ENCODE assay signal across 16 cellular contexts in genomic region chr13:43257765-43258164, GRCh38.
A peak's percentile ranks its signal among the peaks of the same experiment; 100 is the strongest.
DNase-seq lines count a peak whose midpoint lies in the region; ATAC-seq, FAIRE-seq and TF ChIP-seq lines count a peak whose summit lies in the region.
"Had no signal": no experiment of that assay in that cellular context is flagged by ENCODE, and none has a peak within 500 bp of the region (broad histone marks: within the 10 kb centered on the region; RNA-seq: fewer than 3 reads in every experiment).

No MANE protein-coding gene starts in this region.

- no peak for TF ChIP-seq CTCF in PC-9 (conservative IDR thresholded peaks at IDR 0.05)

- no peaks in the 10 kb centered on the region for H3K27me3 ChIP-seq in PC-9 (ENCODE audit: insufficient read depth, low read depth)

- H3K4me3 ChIP-seq in PC-9, result no peak overlapping the region
- H3K4me3 ChIP-seq: GM23338 had no signal

- H3K9me2 ChIP-seq in PC-9 (ENCODE audit: insufficient read depth), result no peaks in the 10 kb centered on the region

- H4K20me1 ChIP-seq in PC-9 (ENCODE audit: insufficient read depth), result no peaks in the 10 kb centered on the region

- peak overlapping the region; percentile 48; the same call in 1 of the 2 replicates for H3K4me2 ChIP-seq in PC-9
- H3K4me2 ChIP-seq: GM23338 had no signal

- no peaks in the 10 kb centered on the region for H3K36me3 ChIP-seq in PC-9 (ENCODE audit: low read depth)

- DNase-seq in GM12891 (ENCODE audit: insufficient read length, low spot score), result no peak
- no peak for DNase-seq in PC-9
- DNase-seq in SHP77 treated with DMSO at 0.1 percent for 48 hours (lab: John Stamatoyannopoulos, UW), result no peak
- DNase-seq in erythroblast (lab: John Stamatoyannopoulos, UW), result no peak
- DNase-seq in activated CD4-positive, alpha-beta T cell treated with anti-CD3 and anti-CD28 coated beads, Interleukin-2, amount 50 U/mL, for 4 hours, result no peak
- DNase-seq: C1 segment of cervical spinal cord; CD4-positive, alpha-beta memory T cell; COR-L47; DMS153; DND-41; H9 had no signal

- no peaks in the 10 kb centered on the region for H3K79me2 ChIP-seq in PC-9 (ENCODE audit: low read depth)

- FAIRE-seq in GM12891 (lab: Jason Lieb, UNC), result peak; percentile 82
- FAIRE-seq: G401.6, GM18507 had no signal

- H2AFZ ChIP-seq in PC-9, result no peak overlapping the region
- H2AFZ ChIP-seq: GM23338 had no signal

- intact Hi-C loops in PC-9 (cut with micrococcal nuclease; ENCODE audit: unreplicated experiment), result no loop called here

- H3K4me1 ChIP-seq in PC-9 (replicated peaks; ENCODE audit: insufficient read depth), result peaks cover 32% of the 10 kb centered on the region

- H3K27ac ChIP-seq in PC-9, result no peak overlapping the region

- CTCF ChIA-PET in PC-9 (lab: Charles Lee), result no interaction called here

- H3F3A ChIP-seq in PC-9 (ENCODE audit: insufficient read depth, low read depth), result no peaks in the 10 kb centered on the region

- no peaks in the 10 kb centered on the region for H3K9me3 ChIP-seq in PC-9 (ENCODE audit: insufficient read depth, low read depth)

- peak; percentile 39 for ATAC-seq in HG02885 (IDR thresholded peaks at IDR 0.05; ENCODE audit: poor library complexity, unreplicated experiment)
- ATAC-seq: GM23338, HCT116 had no signal

- BruUV-seq in PC-9 (replicated peaks; lab: Mats Ljungman, UMichigan), result no TSS peak

- POLR2A ChIA-PET in PC-9 (lab: Charles Lee; ENCODE audit: unreplicated experiment), result no interaction called here

- TF ChIP-seq POLR2A in GM12891 (IDR thresholded peaks at IDR 0.05; ENCODE audit: low read depth, low read length), result no peak
- TF ChIP-seq POLR2A in erythroblast (IDR thresholded peaks at IDR 0.05; ENCODE audit: low read length), result no peak

TF ChIP-seq in GM12891, 5 proteins besides CTCF, POLR2A, EP300 and RAD21:
- TF ChIP-seq POU2F2 (IDR thresholded peaks at IDR 0.05; ENCODE audit: low read depth, low read length) (no peak), SPI1 (IDR thresholded peaks at IDR 0.05; ENCODE audit: low read depth, low read length) (peak; percentile 88)
TF ChIP-seq in GM12891: peak in this region for 1.
